18 cellular contexts compared by ENCODE assay signal in the genomic region with DNA sequence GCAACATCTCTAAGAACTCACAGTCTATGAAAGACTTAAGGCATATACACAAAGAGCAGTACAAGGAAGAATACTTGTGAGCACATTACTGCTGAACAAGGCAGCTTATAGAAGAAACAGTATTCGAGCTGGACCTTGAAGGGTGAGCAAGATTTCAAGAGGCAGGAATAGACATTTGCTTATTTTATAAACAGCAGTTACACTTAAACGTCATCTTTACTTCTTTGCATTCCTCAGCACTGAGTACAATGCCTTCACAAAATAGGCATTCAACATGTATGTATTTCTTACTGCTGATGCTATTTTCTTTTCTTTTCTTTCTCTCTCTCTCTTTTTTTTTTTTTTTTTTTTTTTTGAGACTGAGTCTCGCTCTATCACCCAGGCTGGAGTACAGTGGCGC.
"Had no signal": no experiment of that assay in that cellular context is flagged by ENCODE, and none has a peak within 500 bp of the region (broad histone marks: within the 10 kb centered on the region; RNA-seq: fewer than 3 reads in every experiment).

No MANE protein-coding gene starts in this region.

- DNase-seq: activated B cell treated with CpG ODN at 0.5 μM for 24 hours; activated T-cell treated with anti-CD3 and anti-CD28 coated beads, Interleukin-2, amount 50 U/mL, for 1 hour; colonic mucosa; effector CD4-positive, alpha-beta T cell; foreskin melanocyte; head of caudate nucleus; left ventricle myocardium inferior; mesendoderm; nephron progenitor cell; sigmoid colon; stimulated activated CD4-positive, alpha-beta T cell treated with anti-CD3 and anti-CD28 coated beads, Interleukin-4, amount 100 ng/mL, for 1 hour; stimulated activated CD8-positive, alpha-beta memory T cell treated with anti-CD3 and anti-CD28 coated beads, Interleukin-4, amount 100 ng/mL, for 48 hours; T-helper 17 cell had no signal

- H3K36me3 ChIP-seq: colonic mucosa, left ventricle myocardium inferior, sigmoid colon, upper lobe of left lung had no signal

- H3K27me3 ChIP-seq: colonic mucosa, sigmoid colon, upper lobe of left lung had no signal

- H3K27me3 Mint-ChIP-seq: activated B cell treated with CpG ODN at 0.5 μM for 24 hours; activated naive CD4-positive, alpha-beta T cell treated with anti-CD3 and anti-CD28 coated beads, Interleukin-2, amount 50 U/mL, for 24 hours; stimulated activated naive CD8-positive, alpha-beta T cell treated with anti-CD3 and anti-CD28 coated beads, Interleukin-15, Interleukin-2, amounts not matched to agents 100 ng/mL and 50 ng/mL, for 24 hours; T-helper 17 cell had no signal

- H3K4me3 Mint-ChIP-seq: activated B cell treated with CpG ODN at 0.5 μM for 24 hours; activated naive CD4-positive, alpha-beta T cell treated with anti-CD3 and anti-CD28 coated beads, Interleukin-2, amount 50 U/mL, for 24 hours; nephron progenitor cell; stimulated activated naive CD8-positive, alpha-beta T cell treated with anti-CD3 and anti-CD28 coated beads, Interleukin-15, Interleukin-2, amounts not matched to agents 100 ng/mL and 50 ng/mL, for 24 hours; T-helper 17 cell had no signal

- H3K9me3 Mint-ChIP-seq: activated B cell treated with CpG ODN at 0.5 μM for 24 hours; activated naive CD4-positive, alpha-beta T cell treated with anti-CD3 and anti-CD28 coated beads, Interleukin-2, amount 50 U/mL, for 24 hours; nephron progenitor cell; stimulated activated naive CD8-positive, alpha-beta T cell treated with anti-CD3 and anti-CD28 coated beads, Interleukin-15, Interleukin-2, amounts not matched to agents 100 ng/mL and 50 ng/mL, for 24 hours had no signal

- ATAC-seq: T-helper 17 cell had no signal

- H3K27ac Mint-ChIP-seq: activated B cell treated with CpG ODN at 0.5 μM for 24 hours; activated naive CD4-positive, alpha-beta T cell treated with anti-CD3 and anti-CD28 coated beads, Interleukin-2, amount 50 U/mL, for 24 hours; nephron progenitor cell; stimulated activated naive CD8-positive, alpha-beta T cell treated with anti-CD3 and anti-CD28 coated beads, Interleukin-15, Interleukin-2, amounts not matched to agents 100 ng/mL and 50 ng/mL, for 24 hours; T-helper 17 cell had no signal

- FAIRE-seq: islet of Langerhans had no signal

- H3K4me1 ChIP-seq: colonic mucosa, left ventricle myocardium inferior, upper lobe of left lung had no signal

- H3K9me3 ChIP-seq: colonic mucosa, left ventricle myocardium inferior, sigmoid colon, upper lobe of left lung had no signal

- H3K36me3 Mint-ChIP-seq: activated naive CD4-positive, alpha-beta T cell treated with anti-CD3 and anti-CD28 coated beads, Interleukin-2, amount 50 U/mL, for 24 hours had no signal

- H3K4me3 ChIP-seq: colonic mucosa, left ventricle myocardium inferior, sigmoid colon, upper lobe of left lung had no signal

- H3K4me1 Mint-ChIP-seq: activated B cell treated with CpG ODN at 0.5 μM for 24 hours; activated naive CD4-positive, alpha-beta T cell treated with anti-CD3 and anti-CD28 coated beads, Interleukin-2, amount 50 U/mL, for 24 hours; T-helper 17 cell had no signal

- H3K27ac ChIP-seq: colonic mucosa, epithelial cell of prostate, left ventricle myocardium inferior, sigmoid colon, upper lobe of left lung had no signal
